Comparison of ENCODE assay signal across 8 cellular contexts in the genomic region with DNA sequence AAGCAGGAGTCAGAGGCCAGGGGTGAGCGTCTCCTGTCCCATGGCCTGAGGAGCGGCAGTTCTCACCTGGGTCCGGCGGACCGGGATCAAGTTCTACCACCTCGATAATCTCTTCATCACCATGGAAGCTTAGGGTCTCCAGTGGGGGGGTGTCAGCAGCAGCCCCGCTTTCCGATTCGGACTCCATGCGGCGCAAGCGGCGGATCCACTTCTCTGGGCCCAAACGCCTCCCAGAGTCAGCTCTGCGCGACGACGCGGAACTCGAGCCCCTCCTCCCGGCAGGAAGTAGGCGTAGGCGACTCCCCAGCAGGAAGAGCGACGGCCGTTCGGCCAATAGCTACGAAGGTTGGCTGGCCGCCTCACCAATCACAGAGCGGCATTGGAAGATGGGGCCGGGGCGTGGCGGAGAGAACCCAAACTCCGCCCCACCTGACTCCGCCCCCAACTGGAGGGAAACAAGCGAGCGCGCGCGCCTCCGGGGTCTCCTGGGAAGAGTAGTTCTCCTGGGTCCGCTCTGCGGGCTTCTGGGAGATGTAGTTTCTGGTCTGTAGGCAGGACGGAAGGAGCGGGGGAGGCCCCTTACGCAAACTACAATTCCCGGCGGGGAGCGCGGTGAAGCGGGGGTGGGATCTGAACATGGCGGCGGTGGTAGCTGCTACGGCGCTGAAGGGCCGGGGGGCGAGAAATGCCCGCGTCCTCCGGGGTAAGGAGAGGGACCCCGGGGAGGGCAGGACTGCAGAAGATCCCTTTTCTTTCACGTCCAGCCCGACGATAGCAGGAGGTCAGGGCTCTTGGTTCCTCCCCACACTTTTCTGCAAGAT. TPM values are rescaled to one million over a fixed set of nuclear protein-coding genes. Genes with fewer than 3 reads are reported as not detected.
DNase-seq lines count a peak whose midpoint lies in the region; ATAC-seq and TF ChIP-seq lines count a peak whose summit lies in the region.

A gene with protein sequence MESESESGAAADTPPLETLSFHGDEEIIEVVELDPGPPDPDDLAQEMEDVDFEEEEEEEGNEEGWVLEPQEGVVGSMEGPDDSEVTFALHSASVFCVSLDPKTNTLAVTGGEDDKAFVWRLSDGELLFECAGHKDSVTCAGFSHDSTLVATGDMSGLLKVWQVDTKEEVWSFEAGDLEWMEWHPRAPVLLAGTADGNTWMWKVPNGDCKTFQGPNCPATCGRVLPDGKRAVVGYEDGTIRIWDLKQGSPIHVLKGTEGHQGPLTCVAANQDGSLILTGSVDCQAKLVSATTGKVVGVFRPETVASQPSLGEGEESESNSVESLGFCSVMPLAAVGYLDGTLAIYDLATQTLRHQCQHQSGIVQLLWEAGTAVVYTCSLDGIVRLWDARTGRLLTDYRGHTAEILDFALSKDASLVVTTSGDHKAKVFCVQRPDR (minus strand): TSS at position 238 of the 821 bp plus-strand sequence. CDS start 51 bp downstream, at position 187.
A gene with protein sequence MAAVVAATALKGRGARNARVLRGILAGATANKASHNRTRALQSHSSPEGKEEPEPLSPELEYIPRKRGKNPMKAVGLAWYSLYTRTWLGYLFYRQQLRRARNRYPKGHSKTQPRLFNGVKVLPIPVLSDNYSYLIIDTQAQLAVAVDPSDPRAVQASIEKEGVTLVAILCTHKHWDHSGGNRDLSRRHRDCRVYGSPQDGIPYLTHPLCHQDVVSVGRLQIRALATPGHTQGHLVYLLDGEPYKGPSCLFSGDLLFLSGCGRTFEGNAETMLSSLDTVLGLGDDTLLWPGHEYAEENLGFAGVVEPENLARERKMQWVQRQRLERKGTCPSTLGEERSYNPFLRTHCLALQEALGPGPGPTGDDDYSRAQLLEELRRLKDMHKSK (plus strand): TSS at position 620 of the 821 bp plus-strand sequence. CDS start 17 bp downstream, at position 637.

- peak within 1 kb of the TSS; percentile 91 for H3K4me3 Mint-ChIP-seq in activated naive CD8-positive, alpha-beta T cell treated with anti-CD3 and anti-CD28 coated beads, Interleukin-2, amount 10 ng/mL, durations not matched to agents 7 days and 5 days
- H3K4me3 Mint-ChIP-seq in osteocyte (ENCODE audit: unreplicated experiment) = peak within 1 kb of the TSS; percentile 96

- H3K9me3 ChIP-seq in SU-DHL-6 (ENCODE audit: insufficient read depth, low read length) = no peaks in the 10 kb centered on the region
- no peaks in the 10 kb centered on the region for H3K9me3 ChIP-seq in thymus (ENCODE audit: control insufficient read depth)

- H3K79me2 ChIP-seq in SU-DHL-6 (ENCODE audit: insufficient read depth, low read length) = peaks cover 7% of the 10 kb centered on the region

- TF ChIP-seq CTCF in SU-DHL-6 (IDR thresholded peaks at IDR 0.05; ENCODE audit: insufficient read depth, low read length, poor library complexity, severe bottlenecking) (no peak), osteocyte (IDR thresholded peaks at IDR 0.05) (peak; percentile 29)

- H2AFZ ChIP-seq in SU-DHL-6 (ENCODE audit: low read depth, low read length, severe bottlenecking) = peak within 1 kb of the TSS; percentile 89

- H3K27me3 Mint-ChIP-seq in activated naive CD8-positive, alpha-beta T cell treated with anti-CD3 and anti-CD28 coated beads, Interleukin-2, amount 10 ng/mL, durations not matched to agents 7 days and 5 days = no peaks in the 10 kb centered on the region
- H3K27me3 Mint-ChIP-seq in osteocyte (ENCODE audit: unreplicated experiment) = no peaks in the 10 kb centered on the region

- under 1% methylated on average over 64 of the region's 64 CpGs for WGBS in thymus

- ATAC-seq in HG02678 (IDR thresholded peaks at IDR 0.05; ENCODE audit: unreplicated experiment) = peak; percentile 92
- peak; percentile 91 for ATAC-seq in activated naive CD8-positive, alpha-beta T cell treated with anti-CD3 and anti-CD28 coated beads, Interleukin-2, amount 10 ng/mL, durations not matched to agents 7 days and 5 days (ENCODE audit: low read depth)

- no peaks in the 10 kb centered on the region for H3K36me3 ChIP-seq in SU-DHL-6 (ENCODE audit: low read length)
- H3K36me3 ChIP-seq in thymus (ENCODE audit: control insufficient read depth, insufficient read depth) = peaks cover 43% of the 10 kb centered on the region

- H3K4me1 ChIP-seq in thymus (ENCODE audit: control insufficient read depth, insufficient read depth, low read length) = peaks cover 14% of the 10 kb centered on the region

- peak within 1 kb of the TSS; percentile 95 for H3K4me2 ChIP-seq in SU-DHL-6 (ENCODE audit: low read depth, low read length, poor library complexity, severe bottlenecking)

- H3K9me3 Mint-ChIP-seq in activated naive CD8-positive, alpha-beta T cell treated with anti-CD3 and anti-CD28 coated beads, Interleukin-2, amount 10 ng/mL, durations not matched to agents 7 days and 5 days = no peaks in the 10 kb centered on the region
- H3K9me3 Mint-ChIP-seq in osteocyte (ENCODE audit: unreplicated experiment) = no peaks in the 10 kb centered on the region

- no peaks in the 10 kb centered on the region for H3F3A ChIP-seq in SU-DHL-6 (ENCODE audit: insufficient read depth)

- H3K9me2 ChIP-seq in SU-DHL-6 (replicated peaks; ENCODE audit: insufficient read depth, low read length) = no peaks in the 10 kb centered on the region

- DNase-seq in NCI-H128 (lab: John Stamatoyannopoulos, UW; ENCODE audit: unreplicated experiment) (peak; percentile 95), head of caudate nucleus (peak; percentile 99 to 100 (median 100)), osteocyte (ENCODE audit: extremely low spot score, unreplicated experiment) (peak; percentile 100)
- DNase-seq in activated naive CD8-positive, alpha-beta T cell treated with anti-CD3 and anti-CD28 coated beads, Interleukin-2, amount 10 ng/mL, durations not matched to agents 7 days and 5 days = peak; percentile 100

- 0 out of 2 replicates have a peak within 1 kb of the TSS, but pooled peaks have one; percentile 16 for H3K27ac ChIP-seq in SU-DHL-6 (ENCODE audit: low read depth, low read length)
- H3K27ac ChIP-seq in thymus (ENCODE audit: low read depth) = peak within 1 kb of the TSS; percentile 64

- intact Hi-C loops in head of caudate nucleus (cut with DNase I) = loop anchor here (2.0 to 5.0 kb wide), 2 partner anchors 53 to 127 kb away; a partner anchor contains a TSS

- POLR2A ChIA-PET in activated naive CD8-positive, alpha-beta T cell treated with anti-CD3 and anti-CD28 coated beads, Interleukin-2, amount 10 ng/mL, durations not matched to agents 7 days and 5 days (lab: Charles Lee) = interaction anchor here (0.6 to 7.8 kb wide), 14 partner anchors 9 to 193 kb away, joined by 3 to 76 read pairs (median 4); a partner anchor contains a TSS

- H3K36me3 Mint-ChIP-seq in activated naive CD8-positive, alpha-beta T cell treated with anti-CD3 and anti-CD28 coated beads, Interleukin-2, amount 10 ng/mL, durations not matched to agents 7 days and 5 days = peaks cover 13% of the 10 kb centered on the region
- H3K36me3 Mint-ChIP-seq in osteocyte (ENCODE audit: unreplicated experiment) = peaks cover 26% of the 10 kb centered on the region

- no peaks in the 10 kb centered on the region for H4K20me1 ChIP-seq in SU-DHL-6 (ENCODE audit: low read depth, low read length)

- H3K9ac ChIP-seq in SU-DHL-6 (ENCODE audit: low read length) = peak within 1 kb of the TSS; percentile 82

- H3K4me3 ChIP-seq in SU-DHL-6 (ENCODE audit: insufficient read depth, low read length, poor library complexity, severe bottlenecking) (peak within 1 kb of the TSS; percentile 96), thymus (ENCODE audit: low read length) (peak within 1 kb of the TSS; percentile 86)

- H3K27me3 ChIP-seq in SU-DHL-6 (ENCODE audit: low read length) = no peaks in the 10 kb centered on the region
- no peaks in the 10 kb centered on the region for H3K27me3 ChIP-seq in thymus (ENCODE audit: control insufficient read depth, insufficient read depth)

- H3K27ac Mint-ChIP-seq in activated naive CD8-positive, alpha-beta T cell treated with anti-CD3 and anti-CD28 coated beads, Interleukin-2, amount 10 ng/mL, durations not matched to agents 7 days and 5 days = peak within 1 kb of the TSS; percentile 91
- peak within 1 kb of the TSS; percentile 95 for H3K27ac Mint-ChIP-seq in osteocyte (ENCODE audit: unreplicated experiment)

- peak; percentile 58 for TF ChIP-seq POLR2A in GM10847 (IDR thresholded peaks at IDR 0.05; ENCODE audit: extremely low read depth, insufficient read length)

- H3K4me1 Mint-ChIP-seq in activated naive CD8-positive, alpha-beta T cell treated with anti-CD3 and anti-CD28 coated beads, Interleukin-2, amount 10 ng/mL, durations not matched to agents 7 days and 5 days = peaks cover 32% of the 10 kb centered on the region
- H3K4me1 Mint-ChIP-seq in osteocyte (ENCODE audit: unreplicated experiment) = peaks cover 37% of the 10 kb centered on the region

RNA-seq across cellular contexts. Expression of the first gene that starts in this region (rescaled TPM):
- total RNA-seq in activated naive CD8-positive, alpha-beta T cell treated with anti-CD3 and anti-CD28 coated beads, Interleukin-2, amount 10 ng/mL, durations not matched to agents 7 days and 5 days = 10 to 100 TPM; 45.2 to 51.7 TPM
- 62.9 and 66.3 TPM in 2 replicates for total RNA-seq in osteocyte
- 67.2 TPM for polyA plus RNA-seq in thymus

RNA-seq across cellular contexts. Expression of the second gene that starts in this region (rescaled TPM):
- 10 to 100 TPM; 33.9 to 36.3 TPM for total RNA-seq in activated naive CD8-positive, alpha-beta T cell treated with anti-CD3 and anti-CD28 coated beads, Interleukin-2, amount 10 ng/mL, durations not matched to agents 7 days and 5 days
- 43.0 and 45.0 TPM in 2 replicates for total RNA-seq in osteocyte
- polyA plus RNA-seq in thymus = 76.1 TPM

Comparison
In these comparisons a context has a peak if more than half of its experiments do, and no peak if none do; other contexts are left out.
1. Peak in every context shown above with its lines: DNase-seq, ATAC-seq, H3K4me3 ChIP-seq and H3K27ac ChIP-seq.